In genomic region chr12:50611021-50611420, GRCh38 we compare ENCODE assay signal across 21 cellular contexts.
DNase-seq lines count a peak whose midpoint lies in the region; ATAC-seq, FAIRE-seq and TF ChIP-seq lines count a peak whose summit lies in the region.
"Had no signal": no experiment of that assay in that cellular context is flagged by ENCODE, and none has a peak within 500 bp of the region (broad histone marks: within the 10 kb centered on the region; RNA-seq: fewer than 3 reads in every experiment).

No MANE protein-coding gene starts in this region.

- peak overlapping the region in 9 of 11 experiments; percentile 4 to 67 (median 57); a peak in 13 of 22 replicates for H3K9ac ChIP-seq in BLaER1 treated with 17β-estradiol and CSF1 and Interleukin-3, amounts not matched to agents 10 nM and 100 nM

- H3K27ac ChIP-seq in A549 (no peak overlapping the region), ovary (peak overlapping the region in 1 of 2 donors; percentile 10)
- H3K27ac ChIP-seq in BLaER1 treated with 17β-estradiol and CSF1 and Interleukin-3, amounts not matched to agents 10 nM and 100 nM, result peak overlapping the region in 9 of 11 experiments; percentile 33 to 74 (median 67); a peak in 17 of 22 replicates
- H3K27ac ChIP-seq: Peyer's patch had no signal

- H3K4me2 ChIP-seq in A549, result no peak overlapping the region
- peak overlapping the region; percentile 11 to 91 (median 57); a peak in 21 of 22 replicates for H3K4me2 ChIP-seq in BLaER1 treated with 17β-estradiol and CSF1 and Interleukin-3, amounts not matched to agents 10 nM and 100 nM

- CTCF ChIA-PET in A549 (lab: Yijun Ruan, JAX), result no interaction called here

- peak overlapping the region; percentile 21 for H3K4me3 Mint-ChIP-seq in dendritic cell treated with granulocyte-macrophage colony-stimulating factor and Interleukin-4, amounts not matched to agents 40 ng/mL and 50 ng/mL, for 4 days
- no peak overlapping the region for H3K4me3 Mint-ChIP-seq in osteocyte (ENCODE audit: unreplicated experiment)
- no peak overlapping the region for H3K4me3 Mint-ChIP-seq in stimulated activated naive CD8-positive, alpha-beta T cell treated with anti-CD3 and anti-CD28 coated beads, Interleukin-15, amount 100 ng/mL, for 72 hours
- H3K4me3 Mint-ChIP-seq: CD4-positive, CD25-positive, alpha-beta regulatory T cell had no signal

- peak overlapping the region; percentile 79 for H3K27ac Mint-ChIP-seq in dendritic cell treated with granulocyte-macrophage colony-stimulating factor and Interleukin-4, amounts not matched to agents 40 ng/mL and 50 ng/mL, for 4 days
- peak overlapping the region; percentile 67 for H3K27ac Mint-ChIP-seq in osteocyte (ENCODE audit: unreplicated experiment)
- H3K27ac Mint-ChIP-seq in stimulated activated naive CD8-positive, alpha-beta T cell treated with anti-CD3 and anti-CD28 coated beads, Interleukin-15, amount 100 ng/mL, for 72 hours, result no peak overlapping the region

- peaks cover 59% of the 10 kb centered on the region for H3K4me1 Mint-ChIP-seq in dendritic cell treated with granulocyte-macrophage colony-stimulating factor and Interleukin-4, amounts not matched to agents 40 ng/mL and 50 ng/mL, for 4 days (ENCODE audit: low read depth)
- H3K4me1 Mint-ChIP-seq in osteocyte (ENCODE audit: unreplicated experiment), result peaks cover 42% of the 10 kb centered on the region
- peaks cover 12% of the 10 kb centered on the region for H3K4me1 Mint-ChIP-seq in stimulated activated naive CD8-positive, alpha-beta T cell treated with anti-CD3 and anti-CD28 coated beads, Interleukin-15, amount 100 ng/mL, for 72 hours

- 96% methylated on average over 7 of the region's 7 CpGs for WGBS in A549 (ENCODE audit: missing lambda C conversion rate)
- WGBS in ovary, 3 donors, result 47 to 71% (median 53%) methylated on average over 7 of the region's 7 CpGs

- DNase-seq in A549 (ENCODE audit: low read depth in 1 of 2, low spot score in 1 of 2) (no peak), osteocyte (ENCODE audit: extremely low spot score, unreplicated experiment) (peak; percentile 38), SHP77 treated with DMSO at 0.1 percent for 48 hours (lab: John Stamatoyannopoulos, UW) (no peak), ovary (no peak), NCI-H69 (lab: John Stamatoyannopoulos, UW) (no peak)
- no peak for DNase-seq in stimulated activated naive CD8-positive, alpha-beta T cell treated with anti-CD3 and anti-CD28 coated beads, Interleukin-15, amount 100 ng/mL, for 72 hours
- DNase-seq: CD4-positive, CD25-positive, alpha-beta regulatory T cell; COR-L47; DMS 273 treated with DMSO at 0.1 percent for 48 hours; DND-41; NCI-H1092 treated with DMSO at 0.1 percent for 48 hours; NCI-H146; NCI-H2081; NCI-H2171 treated with DMSO at 0.1 percent for 48 hours; NCI-H446; NCI-H748 treated with DMSO at 0.1 percent for 48 hours; NK-92 treated with Interleukin-12 subunit alpha and Interleukin-12 subunit beta, amount 100 ng/mL, for 24 hours; Peyer's patch had no signal

- FAIRE-seq in A549 (lab: Jason Lieb, UNC), result no peak
- FAIRE-seq: H54 had no signal

- H3K27me3 ChIP-seq in BLaER1 treated with 17β-estradiol and CSF1 and Interleukin-3, amounts not matched to agents 10 nM and 100 nM, result no peaks in the 10 kb centered on the region
- H3K27me3 ChIP-seq in ovary, result no peaks in the 10 kb centered on the region
- H3K27me3 ChIP-seq: Peyer's patch had no signal

- peaks cover 18% of the 10 kb centered on the region for H3K36me3 Mint-ChIP-seq in dendritic cell treated with granulocyte-macrophage colony-stimulating factor and Interleukin-4, amounts not matched to agents 40 ng/mL and 50 ng/mL, for 4 days (ENCODE audit: low read depth)
- peaks cover 5% of the 10 kb centered on the region for H3K36me3 Mint-ChIP-seq in osteocyte (ENCODE audit: unreplicated experiment)

- no peak for TF ChIP-seq CTCF in A549 (IDR thresholded peaks at IDR 0.05)
- no peak for TF ChIP-seq CTCF in osteocyte (IDR thresholded peaks at IDR 0.05)
- no peak for TF ChIP-seq CTCF in ovary (IDR thresholded peaks at IDR 0.05)

- POLR2A ChIA-PET in A549 (lab: Yijun Ruan, JAX), result no interaction called here

- H3K36me3 ChIP-seq in BLaER1 treated with 17β-estradiol and CSF1 and Interleukin-3, amounts not matched to agents 10 nM and 100 nM, result peaks cover 4 to 44% (median 20%) of the 10 kb centered on the region in 11 experiments; a peak in 17 of 22 replicates
- H3K36me3 ChIP-seq in ovary, result no peaks in the 10 kb centered on the region
- H3K36me3 ChIP-seq: Peyer's patch had no signal

- H3K27me3 Mint-ChIP-seq in dendritic cell treated with granulocyte-macrophage colony-stimulating factor and Interleukin-4, amounts not matched to agents 40 ng/mL and 50 ng/mL, for 4 days, result no peaks in the 10 kb centered on the region
- no peaks in the 10 kb centered on the region for H3K27me3 Mint-ChIP-seq in osteocyte (ENCODE audit: unreplicated experiment)
- no peaks in the 10 kb centered on the region for H3K27me3 Mint-ChIP-seq in stimulated activated naive CD8-positive, alpha-beta T cell treated with anti-CD3 and anti-CD28 coated beads, Interleukin-15, amount 100 ng/mL, for 72 hours
- H3K27me3 Mint-ChIP-seq: CD4-positive, CD25-positive, alpha-beta regulatory T cell had no signal

- TF ChIP-seq EP300 in A549 (IDR thresholded peaks at IDR 0.05) (no peak), ovary (IDR thresholded peaks at IDR 0.05) (no peak)

- TF ChIP-seq POLR2A in A549 (IDR thresholded peaks at IDR 0.05; ENCODE audit: low read length) (no peak), ovary (IDR thresholded peaks at IDR 0.05) (no peak)

- no peaks in the 10 kb centered on the region for H3K9me3 Mint-ChIP-seq in dendritic cell treated with granulocyte-macrophage colony-stimulating factor and Interleukin-4, amounts not matched to agents 40 ng/mL and 50 ng/mL, for 4 days
- no peaks in the 10 kb centered on the region for H3K9me3 Mint-ChIP-seq in osteocyte (ENCODE audit: unreplicated experiment)
- H3K9me3 Mint-ChIP-seq in stimulated activated naive CD8-positive, alpha-beta T cell treated with anti-CD3 and anti-CD28 coated beads, Interleukin-15, amount 100 ng/mL, for 72 hours, result no peaks in the 10 kb centered on the region

- ATAC-seq in A549, result no peak
- ATAC-seq in stimulated activated naive CD8-positive, alpha-beta T cell treated with anti-CD3 and anti-CD28 coated beads, Interleukin-15, amount 100 ng/mL, for 72 hours, result no peak

- intact Hi-C loops in dendritic cell treated with granulocyte-macrophage colony-stimulating factor and Interleukin-4, amounts not matched to agents 40 ng/mL and 50 ng/mL, for 4 days (cut with micrococcal nuclease), result no loop called here
- intact Hi-C loops in ovary (cut with DNase I), result no loop called here

- H4K20me1 ChIP-seq in BLaER1 treated with 17β-estradiol and CSF1 and Interleukin-3, amounts not matched to agents 10 nM and 100 nM, result peaks cover 2 to 96% (median 72%) of the 10 kb centered on the region in 11 experiments; a peak in 17 of 22 replicates

- no peak overlapping the region for H3K4me3 ChIP-seq in A549
- peak overlapping the region in 1 of 10 experiments; percentile 19; a peak in 2 of 20 replicates for H3K4me3 ChIP-seq in BLaER1 treated with 17β-estradiol and CSF1 and Interleukin-3, amounts not matched to agents 10 nM and 100 nM
- no peak overlapping the region for H3K4me3 ChIP-seq in ovary
- H3K4me3 ChIP-seq: Peyer's patch had no signal

- no peak for TF ChIP-seq RAD21 in A549 (conservative IDR thresholded peaks at IDR 0.05 in 1 of 2, IDR thresholded peaks at IDR 0.05 in 1 of 2)

- H3K9me3 ChIP-seq in A549 (no peaks in the 10 kb centered on the region), ovary (no peaks in the 10 kb centered on the region)
- no peaks in the 10 kb centered on the region for H3K9me3 ChIP-seq in BLaER1 treated with 17β-estradiol and CSF1 and Interleukin-3, amounts not matched to agents 10 nM and 100 nM (replicated peaks in 1 of 11)
- H3K9me3 ChIP-seq: Peyer's patch had no signal

- H3K4me1 ChIP-seq in A549 (peaks cover 24% of the 10 kb centered on the region), ovary (ENCODE audit: insufficient read depth) (peaks cover 20% of the 10 kb centered on the region)
- H3K4me1 ChIP-seq in BLaER1 treated with 17β-estradiol and CSF1 and Interleukin-3, amounts not matched to agents 10 nM and 100 nM, result peaks cover 14 to 100% (median 50%) of the 10 kb centered on the region in 10 experiments

TF ChIP-seq in A549, 52 proteins besides CTCF, POLR2A, EP300 and RAD21:
- TF ChIP-seq CEBPB (IDR thresholded peaks at IDR 0.05), result no peak
- peak; percentile 34 for TF ChIP-seq NFE2L2 (conservative IDR thresholded peaks at IDR 0.05; ENCODE audit: low read length)
TF ChIP-seq in A549: peak in this region for 1.

Comparison
In these comparisons a context has a peak if more than half of its experiments do, and no peak if none do; other contexts are left out.
1. H3K27ac ChIP-seq: peak in BLaER1 treated with 17β-estradiol and CSF1 and Interleukin-3, amounts not matched to agents 10 nM and 100 nM (9 of 11); none in A549 (0 of 2).
2. H3K27ac Mint-ChIP-seq: peak in dendritic cell treated with granulocyte-macrophage colony-stimulating factor and Interleukin-4, amounts not matched to agents 40 ng/mL and 50 ng/mL, for 4 days (single experiment) and osteocyte (single experiment); none in stimulated activated naive CD8-positive, alpha-beta T cell treated with anti-CD3 and anti-CD28 coated beads, Interleukin-15, amount 100 ng/mL, for 72 hours (0 of 2).